ENCODE assay signal across 10 cellular contexts in genomic region chr7:76340617-76341131, GRCh38. TPM values are rescaled to one million over a fixed set of nuclear protein-coding genes. Genes with fewer than 3 reads are reported as not detected.
DNase-seq lines count a peak whose midpoint lies in the region; ATAC-seq and TF ChIP-seq lines count a peak whose summit lies in the region.
"Had no signal": no experiment of that assay in that cellular context is flagged by ENCODE, and none has a peak within 500 bp of the region (broad histone marks: within the 10 kb centered on the region; RNA-seq: fewer than 3 reads in every experiment).

No MANE protein-coding gene starts in this region.

- H3K18ac ChIP-seq in IMR-90 (ENCODE audit: low read depth, low read length) = peak overlapping the region; percentile 18; the same call in 1 of the 2 replicates

- H4K5ac ChIP-seq in IMR-90 (ENCODE audit: low read depth, low read length) = no peak overlapping the region

- no peak overlapping the region for H4K91ac ChIP-seq in IMR-90 (ENCODE audit: insufficient read depth, low read depth, low read length)

- DNase-seq in AG08395 (ENCODE audit: low spot score) (peak; percentile 47), IMR-90 (peak; percentile 92), brain microvascular endothelial cell (no peak), myocyte (ENCODE audit: low read depth) (peak; percentile 67), HEK293T (ENCODE audit: extremely low spot score) (no peak), NCI-H2171 treated with DMSO at 0.1 percent for 48 hours (lab: John Stamatoyannopoulos, UW) (no peak), mucosa of gallbladder (ENCODE audit: low spot score) (no peak), cerebellum (ENCODE audit: low spot score) (no peak)
- DNase-seq: NCI-H187 treated with DMSO at 0.1 percent for 48 hours had no signal

- no TSS peak for BruUV-seq in IMR-90 (replicated peaks; lab: Mats Ljungman, UMichigan)

- H2BK5ac ChIP-seq in IMR-90 (ENCODE audit: low read depth, low read length, poor library complexity, severe bottlenecking) = peak overlapping the region; percentile 74

- peaks cover 29% of the 10 kb centered on the region for H3K9me1 ChIP-seq in IMR-90 (ENCODE audit: insufficient read depth, low read length)

- H3K14ac ChIP-seq in IMR-90 (replicated peaks; ENCODE audit: low read depth, low read length) = no peak overlapping the region

- peak overlapping the region; percentile 59; the same call in 1 of the 2 replicates for H3K4ac ChIP-seq in IMR-90 (ENCODE audit: low read depth, low read length)

- POLR2A ChIA-PET in IMR-90 (lab: Charles Lee; ENCODE audit: unreplicated experiment) (no interaction called here), HEK293T (lab: Yijun Ruan, JAX) (no interaction called here)

- CTCF ChIA-PET in IMR-90 (lab: Yijun Ruan, JAX) = no interaction called here
- CTCF ChIA-PET in HEK293T (lab: Yijun Ruan, JAX) = no interaction called here

- no peak overlapping the region for H4K8ac ChIP-seq in IMR-90 (ENCODE audit: low read depth in 2 of 2, low read length in 2 of 2)

- dilution Hi-C loops in IMR-90 (cut with HindIII; ENCODE audit: low sequenced_read_pairs, unreplicated experiment) = no loop called here

- intact Hi-C loops in IMR-90 (cut with micrococcal nuclease) = no loop called here

- no peak for TF ChIP-seq CTCF in IMR-90 (conservative IDR thresholded peaks at IDR 0.05; ENCODE audit: low read depth, low read length)
- TF ChIP-seq CTCF in brain microvascular endothelial cell (IDR thresholded peaks at IDR 0.05; ENCODE audit: low read depth, low read length, missing control alignments) = no peak

- TF ChIP-seq POLR2A in IMR-90 (IDR thresholded peaks at IDR 0.05; ENCODE audit: low read depth, low read length) = no peak

- peaks cover 25% of the 10 kb centered on the region for H3K4me1 ChIP-seq in IMR-90 (ENCODE audit: control insufficient read depth, insufficient read depth, low read length)

- no peak overlapping the region; the same call in 2 of the 3 replicates for H2BK15ac ChIP-seq in IMR-90 (ENCODE audit: low read depth, low read length)

- H4K20me1 ChIP-seq in IMR-90 (ENCODE audit: insufficient read depth, low read length) = peaks cover 99% of the 10 kb centered on the region

- H3K4me3 ChIP-seq in IMR-90 (ENCODE audit: insufficient read depth, low read depth, low read length) (no peak overlapping the region), brain microvascular endothelial cell (ENCODE audit: low read depth, low read length) (no peak overlapping the region)

- H3K79me1 ChIP-seq in IMR-90 (ENCODE audit: low read depth in 1 of 2, low read length in 2 of 2) = peaks cover 11 to 80% of the 10 kb centered on the region in 2 experiments

- H3K36me3 ChIP-seq in IMR-90 (ENCODE audit: control insufficient read depth, insufficient read depth, low read length) = peaks cover 33% of the 10 kb centered on the region
- peaks cover 49% of the 10 kb centered on the region for H3K36me3 ChIP-seq in brain microvascular endothelial cell (replicated peaks)

- peak overlapping the region; percentile 50 for H2AK9ac ChIP-seq in IMR-90 (replicated peaks; ENCODE audit: low read depth, low read length, poor library complexity)

- TF ChIP-seq RAD21 in IMR-90 (IDR thresholded peaks at IDR 0.05; ENCODE audit: low read length) = no peak

- H3K27ac ChIP-seq in IMR-90 (ENCODE audit: insufficient read depth, low read length) (peak overlapping the region; percentile 79), brain microvascular endothelial cell (peak overlapping the region; percentile 52)
- H3K27ac ChIP-seq: parathyroid adenoma had no signal

- no peak overlapping the region for H2AFZ ChIP-seq in IMR-90 (replicated peaks; ENCODE audit: low read length, poor library complexity)
- H2AFZ ChIP-seq: parathyroid adenoma had no signal

- peak overlapping the region; percentile 46 for H3K4me2 ChIP-seq in IMR-90 (ENCODE audit: low read depth, low read length)

- H3K23ac ChIP-seq in IMR-90 (ENCODE audit: low read depth, low read length) = no peak overlapping the region

- no peak overlapping the region for H2BK20ac ChIP-seq in IMR-90 (ENCODE audit: low read depth, low read length)

- in situ Hi-C loops in IMR-90 (cut with MboI; ENCODE audit: low sequenced_read_pairs) = no loop called here
- in situ Hi-C loops in brain microvascular endothelial cell (cut with HindIII; ENCODE audit: low pct_ligation_motif_present, low sequenced_read_pairs) = no loop called here

- ATAC-seq in IMR-90 (ENCODE audit: low read depth) = peak; percentile 82

- H2AK5ac ChIP-seq in IMR-90 (ENCODE audit: low read depth, low read length) = peak overlapping the region; percentile 53; the same call in 1 of the 2 replicates

- no peaks in the 10 kb centered on the region for H3K9me3 ChIP-seq in IMR-90 (ENCODE audit: control insufficient read depth, insufficient read depth, low read length)

- no peak overlapping the region for H3K9ac ChIP-seq in IMR-90 (ENCODE audit: low read depth, low read length)
- H3K9ac ChIP-seq: parathyroid adenoma had no signal

- H2BK120ac ChIP-seq in IMR-90 (ENCODE audit: low read depth, low read length) = peak overlapping the region; percentile 14; the same call in 1 of the 2 replicates

- H3K27me3 ChIP-seq in IMR-90 (ENCODE audit: control insufficient read depth, insufficient read depth, low read length) (no peaks in the 10 kb centered on the region), brain microvascular endothelial cell (replicated peaks) (no peaks in the 10 kb centered on the region)

- no peak overlapping the region for H3K56ac ChIP-seq in IMR-90 (ENCODE audit: extremely low read depth, insufficient read depth, low read length)

- 43% methylated on average over 1 of the region's 3 CpGs; no CpG with 5 or more reads in 1 of the 2 experiments for WGBS in IMR-90 (ENCODE audit: extremely low coverage in 2 of 2, insufficient read length in 1 of 2), 2 experiments

TF ChIP-seq in IMR-90, 13 proteins besides CTCF, POLR2A, EP300 and RAD21 (continues in another document):
- TF ChIP-seq MXI1 (IDR thresholded peaks at IDR 0.05; ENCODE audit: borderline replicate concordance, low read depth, low read length) = no peak
- peak; percentile 88 for TF ChIP-seq MAFK (IDR thresholded peaks at IDR 0.05; ENCODE audit: low read depth, low read length)
- peak; percentile 99 for TF ChIP-seq NFE2L2 (IDR thresholded peaks at IDR 0.05; ENCODE audit: low read depth, low read length)
- peak; percentile 60; the same call in 1 of the 2 replicates for TF ChIP-seq FOS (IDR thresholded peaks at IDR 0.05; ENCODE audit: low read depth, low read length)
- TF ChIP-seq CEBPB (IDR thresholded peaks at IDR 0.05; ENCODE audit: low read depth, low read length) = no peak
- TF ChIP-seq BHLHE40 (IDR thresholded peaks at IDR 0.05; ENCODE audit: low read depth, low read length) = no peak
- no peak for TF ChIP-seq SMC3 (IDR thresholded peaks at IDR 0.05; ENCODE audit: low read depth, low read length)
- no peak for TF ChIP-seq RCOR1 (IDR thresholded peaks at IDR 0.05; ENCODE audit: insufficient replicate concordance, low read length)
- no peak for TF ChIP-seq ELK1 (IDR thresholded peaks at IDR 0.05; ENCODE audit: borderline replicate concordance, low read depth, low read length)
- TF ChIP-seq RFX5 (IDR thresholded peaks at IDR 0.05; ENCODE audit: low read depth, low read length) = no peak

TF ChIP-seq in HEK293T, 16 proteins besides CTCF, POLR2A, EP300 and RAD21:
- TF ChIP-seq SP1 (IDR thresholded peaks at IDR 0.05) = no peak
- TF ChIP-seq ZNF384 (IDR thresholded peaks at IDR 0.05) = no peak
- TF ChIP-seq LEF1 (IDR thresholded peaks at IDR 0.05; ENCODE audit: borderline replicate concordance) = no peak
- no peak for TF ChIP-seq NFRKB (IDR thresholded peaks at IDR 0.05)
- TF ChIP-seq BHLHE40 (IDR thresholded peaks at IDR 0.05; ENCODE audit: borderline replicate concordance) = no peak
- no peak for TF ChIP-seq FOXA1 (IDR thresholded peaks at IDR 0.05)
- no peak for TF ChIP-seq FOXM1 (IDR thresholded peaks at IDR 0.05; ENCODE audit: borderline replicate concordance)
- TF ChIP-seq FOXK2 (IDR thresholded peaks at IDR 0.05) = no peak
- TF ChIP-seq HDGF (IDR thresholded peaks at IDR 0.05; ENCODE audit: borderline replicate concordance) = no peak
- TF ChIP-seq SUZ12 (IDR thresholded peaks at IDR 0.05) = no peak
- no peak for TF ChIP-seq ARNT (IDR thresholded peaks at IDR 0.05)
- no peak for TF ChIP-seq CTBP1 (IDR thresholded peaks at IDR 0.05; ENCODE audit: borderline replicate concordance)
- no peak for TF ChIP-seq PKNOX1 (IDR thresholded peaks at IDR 0.05)

RNA-seq across cellular contexts. Expression of gene YWHAG, which starts 18.1 kb away (rescaled TPM):
- total RNA-seq in IMR-90 (2012; rRNA removed) = 40.1 and 58.6 TPM in 2 replicates
- 56.9 and 64.9 TPM in 2 replicates for polyA plus RNA-seq in IMR-90 (2012; rRNA removed)
- 26.6 and 33.4 TPM in 2 replicates for polyA plus RNA-seq in IMR-90 (2012; cell fraction: cytosol; rRNA removed)
- polyA plus RNA-seq in IMR-90 (2012; cell fraction: nucleus; rRNA removed; ENCODE audit: low replicate concordance) = 15.8 and 33.2 TPM in 2 replicates
- 258 and 294 TPM in 2 replicates for total RNA-seq in myocyte
- polyA plus RNA-seq in myocyte (2012) = 330 TPM
- total RNA-seq in mucosa of gallbladder = 95.4 TPM
- 226 TPM for total RNA-seq in cerebellum

RNA-seq across cellular contexts. Expression of gene HSPB1, which starts 38.2 kb away (rescaled TPM):
- total RNA-seq in IMR-90 (2012; rRNA removed) (33.2 and 48.6 TPM in 2 replicates), myocyte (702 and 809 TPM in 2 replicates), mucosa of gallbladder (1,198 TPM), cerebellum (11.9 TPM)
- 1,363 and 1,841 TPM in 2 replicates for polyA plus RNA-seq in IMR-90 (2012; rRNA removed)
- 2,238 and 2,632 TPM in 2 replicates for polyA plus RNA-seq in IMR-90 (2012; cell fraction: cytosol; rRNA removed)
- polyA plus RNA-seq in IMR-90 (2012; cell fraction: nucleus; rRNA removed; ENCODE audit: low replicate concordance) = 412 and 1,178 TPM in 2 replicates
- 2,326 TPM for polyA plus RNA-seq in myocyte (2012)

Comparison
In these comparisons a context has a peak if more than half of its experiments do, and no peak if none do; other contexts are left out.
1. DNase-seq: peak in AG08395 (single experiment), IMR-90 (single experiment) and myocyte (single experiment); none in brain microvascular endothelial cell (single experiment), HEK293T (single experiment), NCI-H2171 treated with DMSO at 0.1 percent for 48 hours (single experiment), mucosa of gallbladder (single experiment) and cerebellum (single experiment).
2. RNA of gene HSPB1, which starts 38.2 kb away (total RNA-seq): 1,198 TPM in mucosa of gallbladder (single experiment) and 702 to 809 TPM in myocyte; 33.2 to 48.6 TPM in IMR-90 and 11.9 TPM in cerebellum (single experiment); every median in the first group is over 10 times any median in the second.